ENCODE assay signal across 8 cellular contexts in genomic region chr1:53196485-53197271, GRCh38.
DNase-seq lines count a peak whose midpoint lies in the region; ATAC-seq and TF ChIP-seq lines count a peak whose summit lies in the region.

TSS of gene CPT2 (plus strand) at chr1:53196824. CDS start at chr1:53196944, 120 bp downstream.

- ATAC-seq in HG02588 (IDR thresholded peaks at IDR 0.05; ENCODE audit: unreplicated experiment) (peak; percentile 98), SK-N-SH treated with all-trans-retinoic acid at 6 μM for 48 hours (peak; percentile 99)

- DNase-seq in NCI-H1092 treated with DMSO at 0.1 percent for 48 hours (lab: John Stamatoyannopoulos, UW), result peak; percentile 83
- peak; percentile 89 for DNase-seq in activated naive CD4-positive, alpha-beta T cell treated with anti-CD3 and anti-CD28 coated beads, Interleukin-2, amount 50 U/mL, for 16 hours
- DNase-seq in germinal center (ENCODE audit: low spot score), result peak; percentile 96
- peak; percentile 60 for DNase-seq in non-pigmented ciliary epithelial cell (ENCODE audit: low read depth)
- peak; percentile 55 to 96 (median 88) for DNase-seq in substantia nigra (lab: John Stamatoyannopoulos, UW)

- peak within 1 kb of the TSS; percentile 96 for H3K4me3 ChIP-seq in GM08714 (ENCODE audit: low read length)

- H3K27ac ChIP-seq in substantia nigra (ENCODE audit: low read depth, low read length, poor library complexity, severe bottlenecking), result peak within 1 kb of the TSS; percentile 86

TF ChIP-seq in SK-N-SH treated with all-trans-retinoic acid at 6 μM for 48 hours, 23 proteins besides CTCF, POLR2A, EP300 and RAD21:
- no peak for TF ChIP-seq ZNF70 (CRISPR knock-in tag; IDR thresholded peaks at IDR 0.05)
- no peak for TF ChIP-seq ARNTL (CRISPR knock-in tag; IDR thresholded peaks at IDR 0.05; ENCODE audit: borderline replicate concordance, low read depth)
- TF ChIP-seq TSHZ2 (CRISPR knock-in tag; IDR thresholded peaks at IDR 0.05), result no peak
- TF ChIP-seq SNAI2 (CRISPR knock-in tag; IDR thresholded peaks at IDR 0.05), result no peak
- no peak for TF ChIP-seq ZC3H10 (CRISPR knock-in tag; IDR thresholded peaks at IDR 0.05)
- TF ChIP-seq CSDC2 (CRISPR knock-in tag; IDR thresholded peaks at IDR 0.05), result no peak
- TF ChIP-seq PPARA (CRISPR knock-in tag; IDR thresholded peaks at IDR 0.05; ENCODE audit: borderline replicate concordance), result no peak
- no peak for TF ChIP-seq PATZ1 (CRISPR knock-in tag; IDR thresholded peaks at IDR 0.05; ENCODE audit: borderline replicate concordance)
- TF ChIP-seq TOX (CRISPR knock-in tag; IDR thresholded peaks at IDR 0.05; ENCODE audit: borderline replicate concordance), result no peak
- no peak for TF ChIP-seq BACH2 (CRISPR knock-in tag; IDR thresholded peaks at IDR 0.05; ENCODE audit: borderline replicate concordance)
- no peak for TF ChIP-seq ZFP3 (CRISPR knock-in tag; IDR thresholded peaks at IDR 0.05)
- no peak for TF ChIP-seq GLIS3 (CRISPR knock-in tag; IDR thresholded peaks at IDR 0.05)
- TF ChIP-seq ESRRG (CRISPR knock-in tag; IDR thresholded peaks at IDR 0.05), result no peak
- TF ChIP-seq ZNF565 (CRISPR knock-in tag; conservative IDR thresholded peaks at IDR 0.05; ENCODE audit: low read depth), result no peak
- TF ChIP-seq OSR1 (CRISPR knock-in tag; IDR thresholded peaks at IDR 0.05), result no peak
- TF ChIP-seq TCF4 (CRISPR knock-in tag; IDR thresholded peaks at IDR 0.05; ENCODE audit: borderline replicate concordance), result no peak

Comparison
In these comparisons a context has a peak if more than half of its experiments do, and no peak if none do; other contexts are left out.
1. Peak in every context shown above with its lines: DNase-seq, ATAC-seq, H3K4me3 ChIP-seq and H3K27ac ChIP-seq.